9 cellular contexts compared by ENCODE assay signal in the genomic region with DNA sequence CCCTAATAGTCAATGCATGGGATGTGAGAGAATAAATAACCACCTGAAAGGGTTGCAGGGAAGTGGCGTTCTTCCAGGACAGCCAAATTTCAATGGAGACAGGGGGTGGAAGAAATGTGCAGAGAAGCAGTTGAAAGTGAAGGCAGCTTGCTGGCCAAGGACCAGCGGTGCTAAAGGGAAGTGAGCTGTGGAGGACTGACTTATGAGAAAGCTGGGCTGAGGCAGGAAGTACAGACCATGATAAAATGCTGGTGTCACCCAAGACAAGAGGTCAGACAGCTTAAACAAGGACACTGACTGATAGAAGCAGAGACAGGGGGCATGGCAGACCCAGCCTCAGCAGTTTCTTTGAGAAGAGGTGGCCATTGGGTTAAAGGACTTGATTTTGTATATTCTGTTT.
DNase-seq lines count a peak whose midpoint lies in the region; ATAC-seq and TF ChIP-seq lines count a peak whose summit lies in the region.
"Had no signal": no experiment of that assay in that cellular context is flagged by ENCODE, and none has a peak within 500 bp of the region (broad histone marks: within the 10 kb centered on the region; RNA-seq: fewer than 3 reads in every experiment).

No MANE protein-coding gene starts in this region.

- peak overlapping the region; percentile 52 for H3K27ac Mint-ChIP-seq in T-helper 1 cell treated with Interleukin-12 subunit alpha and Interleukin-12 subunit beta and Interleukin-4 antibody, amounts not matched to agents 30 μg/mL and 1 μg/mL, for 36 hours
- peak overlapping the region in 5 of 6 donors; percentile 25 to 88 (median 82) for H3K27ac Mint-ChIP-seq in naive B cell

- peaks cover 12% of the 10 kb centered on the region for H3K36me3 Mint-ChIP-seq in T-helper 1 cell treated with Interleukin-12 subunit alpha and Interleukin-12 subunit beta and Interleukin-4 antibody, amounts not matched to agents 30 μg/mL and 1 μg/mL, for 36 hours (ENCODE audit: low read depth)
- H3K36me3 Mint-ChIP-seq in naive B cell = peaks cover 7 to 8% of the 10 kb centered on the region in 2 donors

- no peak for TF ChIP-seq POLR2A in ovary (IDR thresholded peaks at IDR 0.05)

- H3K4me1 ChIP-seq in ovary (ENCODE audit: insufficient read depth) = peaks cover 8% of the 10 kb centered on the region

- H3K4me1 Mint-ChIP-seq in T-helper 1 cell treated with Interleukin-12 subunit alpha and Interleukin-12 subunit beta and Interleukin-4 antibody, amounts not matched to agents 30 μg/mL and 1 μg/mL, for 36 hours (ENCODE audit: low read depth) = peaks cover 19% of the 10 kb centered on the region
- peaks cover 18 to 54% (median 33%) of the 10 kb centered on the region in 3 donors for H3K4me1 Mint-ChIP-seq in naive B cell

- H3K27me3 ChIP-seq in ovary = no peaks in the 10 kb centered on the region

- H3K4me3 ChIP-seq in ovary = no peak overlapping the region
- H3K4me3 ChIP-seq: thoracic aorta had no signal

- TF ChIP-seq CTCF in ovary (IDR thresholded peaks at IDR 0.05) (no peak), omental fat pad (IDR thresholded peaks at IDR 0.05) (no peak)

- H3K36me3 ChIP-seq in ovary = no peaks in the 10 kb centered on the region
- H3K36me3 ChIP-seq: thoracic aorta had no signal

- H3K4me3 Mint-ChIP-seq in T-helper 1 cell treated with Interleukin-12 subunit alpha and Interleukin-12 subunit beta and Interleukin-4 antibody, amounts not matched to agents 30 μg/mL and 1 μg/mL, for 36 hours = peak overlapping the region; percentile 6
- H3K4me3 Mint-ChIP-seq in naive B cell = peak overlapping the region in 3 of 8 donors; percentile 5 to 51 (median 30)

- no peak for TF ChIP-seq EP300 in ovary (IDR thresholded peaks at IDR 0.05)

- ATAC-seq in GM18858 (IDR thresholded peaks at IDR 0.05; ENCODE audit: unreplicated experiment) = peak; percentile 61
- ATAC-seq in HG02885 (IDR thresholded peaks at IDR 0.05; ENCODE audit: poor library complexity, unreplicated experiment) = peak; percentile 76
- peak; percentile 65 to 68 for ATAC-seq in naive B cell (ENCODE audit: low read depth in 2 of 2)
- ATAC-seq in omental fat pad (ENCODE audit: low FRiP score) = no peak

- in situ Hi-C loops in G401 (cut with HindIII; ENCODE audit: low sequenced_read_pairs) = no loop called here

- no peak overlapping the region for H3K27ac ChIP-seq in ovary
- H3K27ac ChIP-seq: thoracic aorta had no signal

- DNase-seq in naive B cell (peak; percentile 24), ovary (no peak), EL (no peak), omental fat pad (ENCODE audit: low spot score) (no peak), G401 (ENCODE audit: low spot score) (no peak)

- WGBS in ovary, 3 donors = 35 to 60% (median 54%) methylated on average over 2 of the region's 2 CpGs

- H3K9me3 Mint-ChIP-seq in T-helper 1 cell treated with Interleukin-12 subunit alpha and Interleukin-12 subunit beta and Interleukin-4 antibody, amounts not matched to agents 30 μg/mL and 1 μg/mL, for 36 hours = no peaks in the 10 kb centered on the region
- peaks cover 0 to 23% (median 10%) of the 10 kb centered on the region in 7 donors for H3K9me3 Mint-ChIP-seq in naive B cell

- no peaks in the 10 kb centered on the region for H3K27me3 Mint-ChIP-seq in T-helper 1 cell treated with Interleukin-12 subunit alpha and Interleukin-12 subunit beta and Interleukin-4 antibody, amounts not matched to agents 30 μg/mL and 1 μg/mL, for 36 hours (ENCODE audit: low read depth)
- no peaks in the 10 kb centered on the region for H3K27me3 Mint-ChIP-seq in naive B cell

- intact Hi-C loops in ovary (cut with DNase I) = no loop called here

- no peaks in the 10 kb centered on the region for H3K9me3 ChIP-seq in ovary
- H3K9me3 ChIP-seq: thoracic aorta had no signal
